31 cellular contexts compared by ENCODE assay signal in the genomic region with DNA sequence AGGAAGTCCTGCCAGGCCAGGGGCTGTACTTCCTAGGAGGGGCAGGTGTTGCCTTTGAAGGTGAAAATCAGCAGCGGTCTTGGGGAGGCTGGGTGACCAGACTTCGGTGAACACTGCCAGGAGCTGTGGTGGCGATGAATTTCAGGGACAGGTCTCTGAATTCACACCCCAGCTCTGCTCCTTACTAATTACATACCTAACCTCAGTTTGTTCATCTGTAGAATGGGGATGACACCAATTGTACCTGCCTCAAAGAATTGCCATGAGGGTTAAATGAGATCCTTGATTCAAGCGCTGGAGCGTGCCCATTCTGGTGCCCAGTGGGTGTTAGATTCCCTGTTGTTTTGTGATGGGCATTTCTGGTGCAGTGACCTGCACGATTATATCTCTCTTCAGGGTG.
"Had no signal": no experiment of that assay in that cellular context is flagged by ENCODE, and none has a peak within 500 bp of the region (broad histone marks: within the 10 kb centered on the region; RNA-seq: fewer than 3 reads in every experiment).

No MANE protein-coding gene starts in this region.

- H3K27me3 Mint-ChIP-seq: activated CD4-positive, alpha-beta T cell treated with anti-CD3 and anti-CD28 coated beads for 36 hours; activated CD4-positive, alpha-beta T cell treated with anti-CD3 and anti-CD28 coated beads, Interleukin-2, amount 10 ng/mL, durations not matched to agents 24 days and 14 days; activated CD8-positive, alpha-beta memory T cell treated with anti-CD3 and anti-CD28 coated beads, Interleukin-2, amount 10 ng/mL, durations not matched to agents 7 days and 5 days; activated naive CD4-positive, alpha-beta T cell treated with anti-CD3 and anti-CD28 coated beads, Interleukin-2, amount 50 U/mL, for 24 hours; activated naive CD8-positive, alpha-beta T cell treated with anti-CD3 and anti-CD28 coated beads for 36 hours; central memory CD8-positive, alpha-beta T cell had no signal

- H3K36me3 Mint-ChIP-seq: activated CD4-positive, alpha-beta memory T cell treated with anti-CD3 and anti-CD28 coated beads for 36 hours; activated CD8-positive, alpha-beta memory T cell treated with anti-CD3 and anti-CD28 coated beads, Interleukin-2, amount 10 ng/mL, durations not matched to agents 7 days and 5 days; activated naive CD4-positive, alpha-beta T cell treated with anti-CD3 and anti-CD28 coated beads, Interleukin-2, amount 50 U/mL, for 24 hours; activated naive CD8-positive, alpha-beta T cell treated with anti-CD3 and anti-CD28 coated beads for 36 hours; brain had no signal

- H3K4me1 Mint-ChIP-seq: activated CD4-positive, alpha-beta T cell treated with anti-CD3 and anti-CD28 coated beads for 36 hours; activated CD4-positive, alpha-beta T cell treated with anti-CD3 and anti-CD28 coated beads, Interleukin-2, amount 10 ng/mL, durations not matched to agents 24 days and 14 days; activated CD8-positive, alpha-beta memory T cell treated with anti-CD3 and anti-CD28 coated beads, Interleukin-2, amount 10 ng/mL, durations not matched to agents 7 days and 5 days; activated naive CD4-positive, alpha-beta T cell treated with anti-CD3 and anti-CD28 coated beads, Interleukin-2, amount 50 U/mL, for 24 hours; activated naive CD8-positive, alpha-beta T cell treated with anti-CD3 and anti-CD28 coated beads for 36 hours; central memory CD8-positive, alpha-beta T cell had no signal

- H3K4me2 ChIP-seq: hepatocyte had no signal

- H3K4me3 ChIP-seq: ascending aorta, breast epithelium, coronary artery, dorsolateral prefrontal cortex, gastroesophageal sphincter, heart right ventricle, hepatocyte had no signal

- H2AFZ ChIP-seq: hepatocyte had no signal

- DNase-seq: activated CD4-positive, alpha-beta memory T cell treated with anti-CD3 and anti-CD28 coated beads for 36 hours; activated CD4-positive, alpha-beta T cell treated with anti-CD3 and anti-CD28 coated beads for 36 hours; activated CD4-positive, alpha-beta T cell treated with anti-CD3 and anti-CD28 coated beads, Interleukin-2, amount 10 ng/mL, durations not matched to agents 24 days and 14 days; activated CD4-positive, CD25-positive, alpha-beta regulatory T cell; activated CD4-positive, CD25-positive, alpha-beta regulatory T cell treated with anti-CD3 and anti-CD28 coated beads, Interleukin-2, amount 50 U/mL, for 72 hours; activated CD8-positive, alpha-beta memory T cell treated with anti-CD3 and anti-CD28 coated beads, Interleukin-2, amount 10 ng/mL, durations not matched to agents 7 days and 5 days; activated CD8-positive, alpha-beta memory T cell treated with anti-CD3 and anti-CD28 coated beads, Interleukin-2, amount 50 U/mL, for 4 hours; activated CD8-positive, alpha-beta T cell treated with anti-CD3 and anti-CD28 coated beads, Interleukin-2, amount 10 ng/mL, durations not matched to agents 7 days and 5 days; activated effector memory CD4-positive, alpha-beta T cell treated with anti-CD3 and anti-CD28 coated beads, Interleukin-2, amount 50 U/mL, for 16 hours; activated naive CD4-positive, alpha-beta T cell treated with anti-CD3 and anti-CD28 coated beads for 36 hours; activated naive CD8-positive, alpha-beta T cell treated with anti-CD3 and anti-CD28 coated beads for 36 hours; activated T-cell treated with anti-CD3 and anti-CD28 coated beads, Interleukin-2, amount 50 U/mL, for 1 hour; activated T-cell treated with anti-CD3 and anti-CD28 coated beads, Interleukin-2, amount 50 U/mL, for 48 hours; dorsolateral prefrontal cortex; effector memory CD4-positive, alpha-beta T cell; endodermal cell; foreskin fibroblast; heart right ventricle; T-helper 2 cell had no signal

- H3K9me3 Mint-ChIP-seq: activated CD4-positive, alpha-beta memory T cell treated with anti-CD3 and anti-CD28 coated beads for 36 hours; activated CD4-positive, alpha-beta T cell treated with anti-CD3 and anti-CD28 coated beads, Interleukin-2, amount 10 ng/mL, durations not matched to agents 24 days and 14 days; activated naive CD4-positive, alpha-beta T cell treated with anti-CD3 and anti-CD28 coated beads for 36 hours; activated naive CD4-positive, alpha-beta T cell treated with anti-CD3 and anti-CD28 coated beads, Interleukin-2, amount 50 U/mL, for 24 hours; activated naive CD8-positive, alpha-beta T cell treated with anti-CD3 and anti-CD28 coated beads for 36 hours; activated T-helper 1 cell treated with anti-CD3 and anti-CD28 coated beads, Interleukin-12 subunit alpha, Interleukin-12 subunit beta, Interleukin-2, Interleukin-4 antibody, amounts not matched to agents 30 ng/mL and 10 ng/mL and 1 ng/mL, durations not matched to agents 14 hours and 24 hours and 36 hours; activated T-helper 2 cell treated with anti-CD3 and anti-CD28 coated beads, Interferon-gamma antibody, Interleukin-2, Interleukin-4, amounts not matched to agents 10 μg/mL and 5 μg/mL and 100 μg/mL, durations not matched to agents 14 hours and 24 hours and 36 hours; brain; central memory CD8-positive, alpha-beta T cell; dendritic cell treated with granulocyte-macrophage colony-stimulating factor and Interleukin-4, amounts not matched to agents 40 ng/mL and 50 ng/mL, for 4 days; endodermal cell had no signal

- H3K9me3 ChIP-seq: ascending aorta, breast epithelium, gastroesophageal sphincter, heart right ventricle had no signal

- ATAC-seq: activated CD4-positive, alpha-beta T cell treated with anti-CD3 and anti-CD28 coated beads for 36 hours; activated CD8-positive, alpha-beta memory T cell treated with anti-CD3 and anti-CD28 coated beads, Interleukin-2, amount 10 ng/mL, durations not matched to agents 7 days and 5 days; activated CD8-positive, alpha-beta T cell treated with anti-CD3 and anti-CD28 coated beads, Interleukin-2, amount 10 ng/mL, durations not matched to agents 7 days and 5 days; esophagus mucosa; gastroesophageal sphincter; heart right ventricle had no signal

- H3K79me2 ChIP-seq: hepatocyte had no signal

- H3K4me1 ChIP-seq: ascending aorta had no signal

- H3K4me3 Mint-ChIP-seq: activated CD4-positive, alpha-beta memory T cell treated with anti-CD3 and anti-CD28 coated beads for 36 hours; activated CD4-positive, alpha-beta T cell treated with anti-CD3 and anti-CD28 coated beads for 36 hours; activated CD4-positive, alpha-beta T cell treated with anti-CD3 and anti-CD28 coated beads, Interleukin-2, amount 10 ng/mL, durations not matched to agents 24 days and 14 days; activated CD8-positive, alpha-beta memory T cell treated with anti-CD3 and anti-CD28 coated beads, Interleukin-2, amount 10 ng/mL, durations not matched to agents 7 days and 5 days; activated CD8-positive, alpha-beta T cell treated with anti-CD3 and anti-CD28 coated beads, Interleukin-2, amount 10 ng/mL, durations not matched to agents 7 days and 5 days; activated naive CD4-positive, alpha-beta T cell treated with anti-CD3 and anti-CD28 coated beads for 36 hours; activated naive CD4-positive, alpha-beta T cell treated with anti-CD3 and anti-CD28 coated beads, Interleukin-2, amount 50 U/mL, for 24 hours; activated naive CD8-positive, alpha-beta T cell treated with anti-CD3 and anti-CD28 coated beads for 36 hours; activated T-helper 1 cell treated with anti-CD3 and anti-CD28 coated beads, Interleukin-12 subunit alpha, Interleukin-12 subunit beta, Interleukin-2, Interleukin-4 antibody, amounts not matched to agents 30 ng/mL and 10 ng/mL and 1 ng/mL, durations not matched to agents 14 hours and 24 hours and 36 hours; brain; central memory CD8-positive, alpha-beta T cell; dendritic cell treated with granulocyte-macrophage colony-stimulating factor and Interleukin-4, amounts not matched to agents 40 ng/mL and 50 ng/mL, for 4 days; endodermal cell had no signal

- H3K27ac Mint-ChIP-seq: activated CD4-positive, alpha-beta memory T cell treated with anti-CD3 and anti-CD28 coated beads for 36 hours; activated CD4-positive, alpha-beta T cell treated with anti-CD3 and anti-CD28 coated beads for 36 hours; activated CD4-positive, alpha-beta T cell treated with anti-CD3 and anti-CD28 coated beads, Interleukin-2, amount 10 ng/mL, durations not matched to agents 24 days and 14 days; activated CD8-positive, alpha-beta memory T cell treated with anti-CD3 and anti-CD28 coated beads, Interleukin-2, amount 10 ng/mL, durations not matched to agents 7 days and 5 days; activated CD8-positive, alpha-beta T cell treated with anti-CD3 and anti-CD28 coated beads, Interleukin-2, amount 10 ng/mL, durations not matched to agents 7 days and 5 days; activated naive CD4-positive, alpha-beta T cell treated with anti-CD3 and anti-CD28 coated beads for 36 hours; activated naive CD4-positive, alpha-beta T cell treated with anti-CD3 and anti-CD28 coated beads, Interleukin-2, amount 50 U/mL, for 24 hours; activated naive CD8-positive, alpha-beta T cell treated with anti-CD3 and anti-CD28 coated beads for 36 hours; activated T-helper 1 cell treated with anti-CD3 and anti-CD28 coated beads, Interleukin-12 subunit alpha, Interleukin-12 subunit beta, Interleukin-2, Interleukin-4 antibody, amounts not matched to agents 30 ng/mL and 10 ng/mL and 1 ng/mL, durations not matched to agents 14 hours and 24 hours and 36 hours; activated T-helper 2 cell treated with anti-CD3 and anti-CD28 coated beads, Interferon-gamma antibody, Interleukin-2, Interleukin-4, amounts not matched to agents 10 μg/mL and 5 μg/mL and 100 μg/mL, durations not matched to agents 14 hours and 24 hours and 36 hours; brain; dendritic cell treated with granulocyte-macrophage colony-stimulating factor and Interleukin-4, amounts not matched to agents 40 ng/mL and 50 ng/mL, for 4 days; endodermal cell had no signal

- H3K27me3 ChIP-seq: ascending aorta, breast epithelium, gastroesophageal sphincter, heart right ventricle, hepatocyte had no signal

- H3K36me3 ChIP-seq: breast epithelium had no signal

- H3K27ac ChIP-seq: ascending aorta, breast epithelium, coronary artery, dorsolateral prefrontal cortex, gastroesophageal sphincter, heart right ventricle had no signal
